Comparison of ENCODE assay signal across 16 cellular contexts in the genomic region with DNA sequence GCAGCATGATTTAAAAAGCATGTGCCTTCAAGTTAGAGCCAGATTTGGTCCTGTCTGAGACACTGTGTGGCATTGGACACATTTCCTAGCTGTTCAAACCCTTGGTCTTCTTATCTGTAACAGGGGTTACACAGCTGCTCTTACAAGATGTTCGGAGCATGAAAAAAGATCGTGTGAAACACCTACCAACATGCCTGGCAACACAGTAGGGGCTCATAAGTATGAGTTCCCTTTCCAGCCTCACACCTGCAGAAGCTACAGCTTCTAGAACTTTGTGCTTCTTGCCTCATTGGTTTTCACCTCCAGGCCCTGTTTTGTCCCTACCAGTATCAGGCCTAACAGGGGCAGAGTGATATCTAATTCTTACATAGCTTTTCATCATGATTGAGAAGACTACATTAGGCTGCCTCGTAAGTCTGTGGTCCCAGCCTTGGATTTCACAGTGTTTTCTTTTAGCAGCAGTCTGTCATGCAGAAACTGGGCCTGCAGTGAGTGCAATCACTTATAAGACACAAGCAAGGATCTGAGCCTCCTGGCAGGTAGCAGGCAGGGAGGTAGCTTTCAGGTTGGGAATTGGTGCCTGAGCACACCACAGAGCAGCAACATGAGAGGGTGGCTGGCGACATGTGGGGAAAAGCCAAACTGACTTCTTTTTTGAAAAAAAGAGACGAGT.
DNase-seq lines count a peak whose midpoint lies in the region; ATAC-seq and TF ChIP-seq lines count a peak whose summit lies in the region.
"Had no signal": no experiment of that assay in that cellular context is flagged by ENCODE, and none has a peak within 500 bp of the region (broad histone marks: within the 10 kb centered on the region; RNA-seq: fewer than 3 reads in every experiment).

No MANE protein-coding gene starts in this region.

- CTCF ChIA-PET in activated CD4-positive, alpha-beta T cell treated with anti-CD3 and anti-CD28 coated beads, Interleukin-2, amount 10 ng/mL, durations not matched to agents 7 days and 5 days (lab: Charles Lee) = no interaction called here
- CTCF ChIA-PET in activated B cell treated with CpG ODN at 0.5 μM for 24 hours (lab: Charles Lee) = interaction anchor here (1.0 to 2.3 kb wide), 4 partner anchors 63 to 423 kb away, joined by 3 to 18 read pairs (median 6); no protein-coding TSS in a partner anchor

- TF ChIP-seq POLR2A in testis (IDR thresholded peaks at IDR 0.05) = no peak
- no peak for TF ChIP-seq POLR2A in GM18505 (IDR thresholded peaks at IDR 0.05; ENCODE audit: borderline replicate concordance, extremely low read depth, insufficient read depth, insufficient read length)

- H3K4me1 Mint-ChIP-seq in activated CD4-positive, alpha-beta T cell treated with anti-CD3 and anti-CD28 coated beads, Interleukin-2, amount 10 ng/mL, durations not matched to agents 7 days and 5 days = peaks cover 12% of the 10 kb centered on the region
- H3K4me1 Mint-ChIP-seq in activated B cell treated with CpG ODN at 0.5 μM for 24 hours = peaks cover 41% of the 10 kb centered on the region

- intact Hi-C loops in activated B cell treated with CpG ODN at 0.5 μM for 24 hours (cut with micrococcal nuclease) (loop anchor here (1.0 kb wide), 1 partner anchor 62 kb away; no protein-coding TSS in a partner anchor), testis (cut with DNase I; ENCODE audit: low total_unique reads) (no loop called here)

- no peaks in the 10 kb centered on the region for H3K27me3 Mint-ChIP-seq in activated CD4-positive, alpha-beta T cell treated with anti-CD3 and anti-CD28 coated beads, Interleukin-2, amount 10 ng/mL, durations not matched to agents 7 days and 5 days
- H3K27me3 Mint-ChIP-seq in activated B cell treated with CpG ODN at 0.5 μM for 24 hours = no peaks in the 10 kb centered on the region

- TF ChIP-seq CTCF in activated B cell treated with CpG ODN at 0.5 μM for 24 hours (IDR thresholded peaks at IDR 0.05) (no peak), testis (IDR thresholded peaks at IDR 0.05) (no peak)

- H3K36me3 Mint-ChIP-seq in activated CD4-positive, alpha-beta T cell treated with anti-CD3 and anti-CD28 coated beads, Interleukin-2, amount 10 ng/mL, durations not matched to agents 7 days and 5 days (ENCODE audit: low read depth) = no peaks in the 10 kb centered on the region
- peaks cover 8% of the 10 kb centered on the region for H3K36me3 Mint-ChIP-seq in activated B cell treated with CpG ODN at 0.5 μM for 24 hours (ENCODE audit: low read depth)

- no peaks in the 10 kb centered on the region for H3K9me3 Mint-ChIP-seq in activated CD4-positive, alpha-beta T cell treated with anti-CD3 and anti-CD28 coated beads, Interleukin-2, amount 10 ng/mL, durations not matched to agents 7 days and 5 days
- no peaks in the 10 kb centered on the region for H3K9me3 Mint-ChIP-seq in activated B cell treated with CpG ODN at 0.5 μM for 24 hours

- ATAC-seq in activated B cell treated with CpG ODN at 0.5 μM for 24 hours (ENCODE audit: low read depth) (peak; percentile 56), left lobe of liver (no peak), GM18505 (IDR thresholded peaks at IDR 0.05; ENCODE audit: unreplicated experiment) (no peak)
- ATAC-seq: right cardiac atrium had no signal

- peak overlapping the region; percentile 25 for H3K27ac Mint-ChIP-seq in activated CD4-positive, alpha-beta T cell treated with anti-CD3 and anti-CD28 coated beads, Interleukin-2, amount 10 ng/mL, durations not matched to agents 7 days and 5 days
- H3K27ac Mint-ChIP-seq in activated B cell treated with CpG ODN at 0.5 μM for 24 hours = peak overlapping the region; percentile 76

- DNase-seq in activated CD4-positive, alpha-beta T cell treated with anti-CD3 and anti-CD28 coated beads, Interleukin-2, amount 10 ng/mL, durations not matched to agents 7 days and 5 days = no peak
- DNase-seq in activated CD4-positive, alpha-beta T cell treated with anti-CD3 and anti-CD28 coated beads, Interleukin-2, amount 50 U/mL, for 1 hour = no peak
- DNase-seq in activated B cell treated with CpG ODN at 0.5 μM for 24 hours (no peak), left lobe of liver (ENCODE audit: low spot score) (peak; percentile 29), testis (peak; percentile 12), GDM1 (lab: John Stamatoyannopoulos, UW) (no peak), occipital lobe (lab: John Stamatoyannopoulos, UW) (no peak)
- DNase-seq: activated CD4-positive, alpha-beta T cell treated with anti-CD3 and anti-CD28 coated beads, Interleukin-2, amount 50 U/mL, for 4 hours; activated naive CD4-positive, alpha-beta T cell treated with anti-CD3 and anti-CD28 coated beads, Interleukin-2, amount 50 U/mL, for 16 hours; cerebellar nuclear complex; midbrain; NCI-H2227 treated with DMSO at 0.1 percent for 48 hours; right cardiac atrium; T-helper 2 cell had no signal

- H3K27me3 ChIP-seq in testis = no peaks in the 10 kb centered on the region
- H3K27me3 ChIP-seq: Peyer's patch had no signal

- H3K36me3 ChIP-seq in testis (ENCODE audit: low read depth, missing control alignments) = no peaks in the 10 kb centered on the region
- H3K36me3 ChIP-seq: Peyer's patch had no signal

- peaks cover 13% of the 10 kb centered on the region for H3K4me1 ChIP-seq in testis
- H3K4me1 ChIP-seq: Peyer's patch had no signal

- no peak overlapping the region for H3K4me3 Mint-ChIP-seq in activated CD4-positive, alpha-beta T cell treated with anti-CD3 and anti-CD28 coated beads, Interleukin-2, amount 10 ng/mL, durations not matched to agents 7 days and 5 days
- no peak overlapping the region for H3K4me3 Mint-ChIP-seq in activated B cell treated with CpG ODN at 0.5 μM for 24 hours

- H3K4me3 ChIP-seq in testis = no peak overlapping the region
- H3K4me3 ChIP-seq: Peyer's patch had no signal

- WGBS in testis, 2 donors = 75 to 89% methylated on average over 3 to 5 of the region's 5 CpGs

- no peaks in the 10 kb centered on the region for H3K9me3 ChIP-seq in testis
- H3K9me3 ChIP-seq: Peyer's patch had no signal

- POLR2A ChIA-PET in activated CD4-positive, alpha-beta T cell treated with anti-CD3 and anti-CD28 coated beads, Interleukin-2, amount 10 ng/mL, durations not matched to agents 7 days and 5 days (lab: Charles Lee) = no interaction called here
- POLR2A ChIA-PET in activated B cell treated with CpG ODN at 0.5 μM for 24 hours (lab: Charles Lee) = interaction anchor here (1.0 to 2.0 kb wide), 4 partner anchors 42 to 62 kb away, joined by 3 to 8 read pairs (median 6); no protein-coding TSS in a partner anchor

- peak overlapping the region in 1 of 2 donors; percentile 12 for H3K27ac ChIP-seq in testis

Comparison
In these comparisons a context has a peak if more than half of its experiments do, and no peak if none do; other contexts are left out.
1. DNase-seq: peak in left lobe of liver (single experiment) and testis (single experiment); none in activated CD4-positive, alpha-beta T cell treated with anti-CD3 and anti-CD28 coated beads, Interleukin-2, amount 10 ng/mL, durations not matched to agents 7 days and 5 days (single experiment), activated CD4-positive, alpha-beta T cell treated with anti-CD3 and anti-CD28 coated beads, Interleukin-2, amount 50 U/mL, for 1 hour (single experiment), activated B cell treated with CpG ODN at 0.5 μM for 24 hours (single experiment), GDM1 (single experiment) and occipital lobe (single experiment).